Comparison of ENCODE assay signal across 20 cellular contexts in genomic region chr1:38132681-38133080, GRCh38.
A peak's percentile ranks its signal among the peaks of the same experiment; 100 is the strongest.
DNase-seq lines count a peak whose midpoint lies in the region; ATAC-seq, FAIRE-seq and TF ChIP-seq lines count a peak whose summit lies in the region.
"Had no signal": no experiment of that assay in that cellular context is flagged by ENCODE, and none has a peak within 500 bp of the region (broad histone marks: within the 10 kb centered on the region; RNA-seq: fewer than 3 reads in every experiment).

No MANE protein-coding gene starts in this region.

- H3K79me2 ChIP-seq in keratinocyte (ENCODE audit: control insufficient read depth, insufficient read depth, low read length): no peaks in the 10 kb centered on the region

- in situ Hi-C loops in ACHN (cut with HindIII; ENCODE audit: low pct_ligation_motif_present, low pct_unique_long_range_greater_than_20kb, low sequenced_read_pairs): no loop called here

- no peak overlapping the region for H3K4me2 ChIP-seq in keratinocyte (ENCODE audit: control insufficient read depth, extremely low read depth, insufficient read depth, low read depth, low read length)

- no peaks in the 10 kb centered on the region for H3K27me3 ChIP-seq in keratinocyte (ENCODE audit: control insufficient read depth, extremely low read depth, insufficient read depth, low read length)

- no peaks in the 10 kb centered on the region for H4K20me1 ChIP-seq in keratinocyte (ENCODE audit: control insufficient read depth, extremely low read depth, insufficient read depth, low read length)

- peak overlapping the region; percentile 75 for H3K27ac Mint-ChIP-seq in neural crest cell (ENCODE audit: unreplicated experiment)
- H3K27ac Mint-ChIP-seq: CD8-positive, alpha-beta memory T cell had no signal

- dilution Hi-C loops in keratinocyte (cut with MboI; ENCODE audit: extremely low pct_ligation_motif_present, low sequenced_read_pairs): no loop called here

- no peak overlapping the region for H3K4me3 Mint-ChIP-seq in neural crest cell
- H3K4me3 Mint-ChIP-seq: CD8-positive, alpha-beta memory T cell had no signal

- FAIRE-seq in keratinocyte (lab: Jason Lieb, UNC): peak; percentile 5
- FAIRE-seq: H54 had no signal

- no peak overlapping the region for H3K4me3 ChIP-seq in keratinocyte (ENCODE audit: control insufficient read depth in 2 of 3, extremely low read depth in 1 of 3, insufficient read depth in 2 of 3, low read depth in 1 of 3, low read length in 3 of 3)

- no peaks in the 10 kb centered on the region for H3K9me1 ChIP-seq in keratinocyte (ENCODE audit: control insufficient read depth, extremely low read depth, insufficient read depth, low read length)

- H3K9me3 ChIP-seq in keratinocyte (ENCODE audit: control insufficient read depth, low read depth, low read length): no peaks in the 10 kb centered on the region

- H3K9ac ChIP-seq in keratinocyte (ENCODE audit: control insufficient read depth, extremely low read depth, insufficient read depth, low read length): no peak overlapping the region

- H3K27me3 Mint-ChIP-seq in neural crest cell (ENCODE audit: low read depth): peaks cover 8% of the 10 kb centered on the region

- H3K36me3 ChIP-seq in keratinocyte (ENCODE audit: control insufficient read depth in 2 of 2, extremely low read depth in 1 of 2, insufficient read depth in 2 of 2, low read length in 2 of 2): no peaks in the 10 kb centered on the region

- H3K9me3 Mint-ChIP-seq in neural crest cell: no peaks in the 10 kb centered on the region
- H3K9me3 Mint-ChIP-seq: CD8-positive, alpha-beta memory T cell had no signal

- ATAC-seq in omental fat pad (ENCODE audit: low FRiP score) (no peak), SK-N-SH treated with all-trans-retinoic acid at 6 μM for 48 hours (no peak)
- ATAC-seq: Panc1 had no signal

- DNase-seq in ACHN (peak; percentile 35), amniotic epithelial cell (ENCODE audit: low read depth) (peak; percentile 38), keratinocyte (ENCODE audit: low read depth, low spot score) (no peak), neural crest cell (ENCODE audit: low read depth, low spot score) (no peak), omental fat pad (ENCODE audit: low spot score) (no peak), Kasumi-1 (lab: John Stamatoyannopoulos, UW) (no peak)
- DNase-seq: 8988T; CD8-positive, alpha-beta memory T cell; GDM1; MM.1S; NCI-H1048; NCI-H1417 treated with DMSO at 0.1 percent for 48 hours; NCI-H187; NCI-H524; NCI-H774; NK-92 treated with Interleukin-12 subunit alpha and Interleukin-12 subunit beta, amount 100 ng/mL, for 24 hours had no signal

- peaks cover 10% of the 10 kb centered on the region for H3K4me1 ChIP-seq in keratinocyte (ENCODE audit: control insufficient read depth, extremely low read depth, insufficient read depth, low read length)

- no peak overlapping the region for H3K27ac ChIP-seq in keratinocyte (ENCODE audit: control insufficient read depth, insufficient read depth, low read length)
- H3K27ac ChIP-seq: C4-2B had no signal

- peaks cover 35% of the 10 kb centered on the region for H3K4me1 Mint-ChIP-seq in neural crest cell

- no peak for TF ChIP-seq CTCF in keratinocyte (optimal IDR thresholded peaks at IDR 0.05 in 1 of 3, IDR thresholded peaks at IDR 0.05 in 1 of 3, conservative IDR thresholded peaks at IDR 0.05 in 1 of 3; ENCODE audit: extremely low read depth in 1 of 3, insufficient read depth in 2 of 3, low read length in 3 of 3)
- TF ChIP-seq CTCF in neural crest cell (conservative IDR thresholded peaks at IDR 0.05): no peak
- TF ChIP-seq CTCF in omental fat pad (IDR thresholded peaks at IDR 0.05): no peak

- H2AFZ ChIP-seq in keratinocyte (ENCODE audit: control insufficient read depth, low read length): no peak overlapping the region

- H3K36me3 Mint-ChIP-seq in neural crest cell (ENCODE audit: low read depth): no peaks in the 10 kb centered on the region
- H3K36me3 Mint-ChIP-seq: CD8-positive, alpha-beta memory T cell had no signal

TF ChIP-seq in SK-N-SH treated with all-trans-retinoic acid at 6 μM for 48 hours, 23 proteins besides CTCF, POLR2A, EP300 and RAD21:
- TF ChIP-seq CREB5 (CRISPR knock-in tag; IDR thresholded peaks at IDR 0.05; ENCODE audit: low read depth) (no peak), ZFP30 (CRISPR knock-in tag; IDR thresholded peaks at IDR 0.05) (no peak), ISL1 (CRISPR knock-in tag; IDR thresholded peaks at IDR 0.05) (no peak), CSDC2 (CRISPR knock-in tag; IDR thresholded peaks at IDR 0.05) (no peak), SNAI2 (CRISPR knock-in tag; IDR thresholded peaks at IDR 0.05) (no peak), ZNF565 (CRISPR knock-in tag; conservative IDR thresholded peaks at IDR 0.05; ENCODE audit: low read depth) (no peak), ZC3H10 (CRISPR knock-in tag; IDR thresholded peaks at IDR 0.05) (no peak), TCF4 (CRISPR knock-in tag; IDR thresholded peaks at IDR 0.05; ENCODE audit: borderline replicate concordance) (no peak)
- TF ChIP-seq, protein P1, sequence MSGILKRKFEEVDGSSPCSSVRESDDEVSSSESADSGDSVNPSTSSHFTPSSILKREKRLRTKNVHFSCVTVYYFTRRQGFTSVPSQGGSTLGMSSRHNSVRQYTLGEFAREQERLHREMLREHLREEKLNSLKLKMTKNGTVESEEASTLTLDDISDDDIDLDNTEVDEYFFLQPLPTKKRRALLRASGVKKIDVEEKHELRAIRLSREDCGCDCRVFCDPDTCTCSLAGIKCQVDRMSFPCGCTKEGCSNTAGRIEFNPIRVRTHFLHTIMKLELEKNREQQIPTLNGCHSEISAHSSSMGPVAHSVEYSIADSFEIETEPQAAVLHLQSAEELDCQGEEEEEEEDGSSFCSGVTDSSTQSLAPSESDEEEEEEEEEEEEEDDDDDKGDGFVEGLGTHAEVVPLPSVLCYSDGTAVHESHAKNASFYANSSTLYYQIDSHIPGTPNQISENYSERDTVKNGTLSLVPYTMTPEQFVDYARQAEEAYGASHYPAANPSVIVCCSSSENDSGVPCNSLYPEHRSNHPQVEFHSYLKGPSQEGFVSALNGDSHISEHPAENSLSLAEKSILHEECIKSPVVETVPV (CRISPR knock-in tag; IDR thresholded peaks at IDR 0.05): no peak
- TF ChIP-seq, protein P2, sequence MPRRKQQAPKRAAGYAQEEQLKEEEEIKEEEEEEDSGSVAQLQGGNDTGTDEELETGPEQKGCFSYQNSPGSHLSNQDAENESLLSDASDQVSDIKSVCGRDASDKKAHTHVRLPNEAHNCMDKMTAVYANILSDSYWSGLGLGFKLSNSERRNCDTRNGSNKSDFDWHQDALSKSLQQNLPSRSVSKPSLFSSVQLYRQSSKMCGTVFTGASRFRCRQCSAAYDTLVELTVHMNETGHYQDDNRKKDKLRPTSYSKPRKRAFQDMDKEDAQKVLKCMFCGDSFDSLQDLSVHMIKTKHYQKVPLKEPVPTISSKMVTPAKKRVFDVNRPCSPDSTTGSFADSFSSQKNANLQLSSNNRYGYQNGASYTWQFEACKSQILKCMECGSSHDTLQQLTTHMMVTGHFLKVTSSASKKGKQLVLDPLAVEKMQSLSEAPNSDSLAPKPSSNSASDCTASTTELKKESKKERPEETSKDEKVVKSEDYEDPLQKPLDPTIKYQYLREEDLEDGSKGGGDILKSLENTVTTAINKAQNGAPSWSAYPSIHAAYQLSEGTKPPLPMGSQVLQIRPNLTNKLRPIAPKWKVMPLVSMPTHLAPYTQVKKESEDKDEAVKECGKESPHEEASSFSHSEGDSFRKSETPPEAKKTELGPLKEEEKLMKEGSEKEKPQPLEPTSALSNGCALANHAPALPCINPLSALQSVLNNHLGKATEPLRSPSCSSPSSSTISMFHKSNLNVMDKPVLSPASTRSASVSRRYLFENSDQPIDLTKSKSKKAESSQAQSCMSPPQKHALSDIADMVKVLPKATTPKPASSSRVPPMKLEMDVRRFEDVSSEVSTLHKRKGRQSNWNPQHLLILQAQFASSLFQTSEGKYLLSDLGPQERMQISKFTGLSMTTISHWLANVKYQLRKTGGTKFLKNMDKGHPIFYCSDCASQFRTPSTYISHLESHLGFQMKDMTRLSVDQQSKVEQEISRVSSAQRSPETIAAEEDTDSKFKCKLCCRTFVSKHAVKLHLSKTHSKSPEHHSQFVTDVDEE (CRISPR knock-in tag; IDR thresholded peaks at IDR 0.05): no peak
- TF ChIP-seq, protein P3, sequence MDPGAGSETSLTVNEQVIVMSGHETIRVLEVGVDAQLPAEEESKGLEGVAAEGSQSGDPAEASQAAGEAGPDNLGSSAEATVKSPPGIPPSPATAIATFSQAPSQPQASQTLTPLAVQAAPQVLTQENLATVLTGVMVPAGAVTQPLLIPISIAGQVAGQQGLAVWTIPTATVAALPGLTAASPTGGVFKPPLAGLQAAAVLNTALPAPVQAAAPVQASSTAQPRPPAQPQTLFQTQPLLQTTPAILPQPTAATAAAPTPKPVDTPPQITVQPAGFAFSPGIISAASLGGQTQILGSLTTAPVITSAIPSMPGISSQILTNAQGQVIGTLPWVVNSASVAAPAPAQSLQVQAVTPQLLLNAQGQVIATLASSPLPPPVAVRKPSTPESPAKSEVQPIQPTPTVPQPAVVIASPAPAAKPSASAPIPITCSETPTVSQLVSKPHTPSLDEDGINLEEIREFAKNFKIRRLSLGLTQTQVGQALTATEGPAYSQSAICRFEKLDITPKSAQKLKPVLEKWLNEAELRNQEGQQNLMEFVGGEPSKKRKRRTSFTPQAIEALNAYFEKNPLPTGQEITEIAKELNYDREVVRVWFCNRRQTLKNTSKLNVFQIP (CRISPR knock-in tag; IDR thresholded peaks at IDR 0.05; ENCODE audit: borderline replicate concordance, low read depth): no peak

Comparison
In these comparisons a context has a peak if more than half of its experiments do, and no peak if none do; other contexts are left out.
1. DNase-seq: peak in ACHN (single experiment) and amniotic epithelial cell (single experiment); none in keratinocyte (single experiment), neural crest cell (single experiment), omental fat pad (single experiment) and Kasumi-1 (0 of 2).